Comparison of ENCODE assay signal across 16 cellular contexts in genomic region chr7:133183042-133183441, GRCh38.
DNase-seq lines count a peak whose midpoint lies in the region; ATAC-seq, FAIRE-seq and TF ChIP-seq lines count a peak whose summit lies in the region.
"Had no signal": no experiment of that assay in that cellular context is flagged by ENCODE, and none has a peak within 500 bp of the region (broad histone marks: within the 10 kb centered on the region; RNA-seq: fewer than 3 reads in every experiment).

No MANE protein-coding gene starts in this region.

- TF ChIP-seq EP300 in HepG2 (IDR thresholded peaks at IDR 0.05; ENCODE audit: low read depth in 2 of 2, low read length in 2 of 2) (no peak), HepG2 (CRISPR knock-in tag; IDR thresholded peaks at IDR 0.05; ENCODE audit: borderline replicate concordance) (no peak)

- H3K9ac ChIP-seq in HepG2 (ENCODE audit: insufficient read depth, low read depth, low read length) (no peak overlapping the region), neuronal stem cell (ENCODE audit: low read depth, low read length, poor library complexity) (peak overlapping the region; percentile 7), kidney (ENCODE audit: low read length in 2 of 2) (no peak overlapping the region)

- intact Hi-C loops in HepG2 (cut with micrococcal nuclease; ENCODE audit: unreplicated experiment) (no loop called here), right lobe of liver (cut with DNase I) (no loop called here), kidney (cut with DNase I) (no loop called here)

- H3K9me3 ChIP-seq in HepG2 (ENCODE audit: low read length), result no peaks in the 10 kb centered on the region
- no peaks in the 10 kb centered on the region for H3K9me3 ChIP-seq in right lobe of liver
- H3K9me3 ChIP-seq in neuronal stem cell (replicated peaks in 1 of 2; ENCODE audit: control insufficient read depth in 2 of 2, insufficient read depth in 1 of 2, low read depth in 1 of 2, low read length in 2 of 2), result no peaks in the 10 kb centered on the region
- H3K9me3 ChIP-seq in kidney (ENCODE audit: control insufficient read depth in 1 of 2, low read length in 2 of 2), result no peaks in the 10 kb centered on the region
- H3K9me3 ChIP-seq: A549 had no signal

- H3K27ac ChIP-seq in HepG2 (ENCODE audit: extremely low read length, insufficient read depth, low read length) (no peak overlapping the region), right lobe of liver (no peak overlapping the region), VCaP (peak overlapping the region; percentile 53), neuronal stem cell (replicated peaks; ENCODE audit: low read length) (no peak overlapping the region), kidney (ENCODE audit: low read depth in 2 of 2, low read length in 2 of 2) (no peak overlapping the region)
- H3K27ac ChIP-seq: A549, HL-60 had no signal

- no peak overlapping the region for H4K8ac ChIP-seq in neuronal stem cell (ENCODE audit: low read depth, low read length)

- DNase-seq in HepG2 (ENCODE audit: low spot score) (no peak), right lobe of liver (no peak), neuronal stem cell (ENCODE audit: low spot score) (no peak), SW 1271 (lab: John Stamatoyannopoulos, UW) (no peak), kidney (no peak)
- DNase-seq: CD8-positive, alpha-beta T cell; GF-D8; HCEC 1CT; HFFc6; IMR-90 had no signal

- H2BK15ac ChIP-seq in neuronal stem cell (ENCODE audit: low read length), result no peak overlapping the region

- CTCF ChIA-PET in HepG2 (lab: Yijun Ruan, JAX; ENCODE audit: low intra/inter-chr PET ratio, low total read pairs), result no interaction called here

- H2BK120ac ChIP-seq in neuronal stem cell (ENCODE audit: low read depth, low read length), result no peak overlapping the region

- peak overlapping the region; percentile 40 for H3K18ac ChIP-seq in neuronal stem cell (ENCODE audit: low read length)

- H3K36me3 ChIP-seq in HepG2 (replicated peaks in 1 of 2; ENCODE audit: control insufficient read depth in 1 of 2, insufficient read depth in 2 of 2, low read length in 2 of 2) (no peaks in the 10 kb centered on the region), right lobe of liver (no peaks in the 10 kb centered on the region), neuronal stem cell (replicated peaks in 1 of 2; ENCODE audit: control insufficient read depth in 2 of 2, insufficient read depth in 2 of 2, low read length in 2 of 2) (no peaks in the 10 kb centered on the region), kidney (ENCODE audit: control insufficient read depth in 1 of 2, insufficient read depth in 2 of 2, low read length in 2 of 2) (no peaks in the 10 kb centered on the region)

- H3K79me1 ChIP-seq in neuronal stem cell (ENCODE audit: low read depth, low read length), result no peaks in the 10 kb centered on the region

- no peak overlapping the region for H4K91ac ChIP-seq in neuronal stem cell (ENCODE audit: low read depth, low read length, poor library complexity)

- H3K4me2 ChIP-seq in HepG2 (ENCODE audit: low read depth, low read length) (0 out of 2 replicates have a peak overlapping the region, but pooled peaks have one; percentile 1), neuronal stem cell (ENCODE audit: insufficient read depth, low read length, poor library complexity, severe bottlenecking) (no peak overlapping the region)
- H3K4me2 ChIP-seq: A549 had no signal

- H3K79me2 ChIP-seq in HepG2 (ENCODE audit: insufficient read depth, low read length), result no peaks in the 10 kb centered on the region

- H2AFZ ChIP-seq in HepG2 (ENCODE audit: low read length) (no peak overlapping the region), neuronal stem cell (ENCODE audit: low read length) (no peak overlapping the region)

- WGBS in HepG2 (ENCODE audit: low lambda C conversion rate), result 24% methylated on average over 6 of the region's 9 CpGs
- 69% methylated on average over 5 of the region's 9 CpGs for WGBS in right lobe of liver (ENCODE audit: insufficient coverage, low coverage, low lambda C conversion rate, missing lambda C conversion rate)
- no CpG with 5 or more reads among the region's 9 CpGs for WGBS in neuronal stem cell (ENCODE audit: extremely low coverage in 2 of 2, insufficient read length in 2 of 2, insufficient replicate concordance in 1 of 2), 2 donors

- H3K4me1 ChIP-seq in HepG2 (ENCODE audit: insufficient read depth, low read length) (no peaks in the 10 kb centered on the region), right lobe of liver (no peaks in the 10 kb centered on the region), neuronal stem cell (ENCODE audit: control insufficient read depth in 2 of 2, insufficient read depth in 1 of 2, low read depth in 1 of 2, low read length in 2 of 2) (no peaks in the 10 kb centered on the region), kidney (ENCODE audit: control insufficient read depth in 1 of 2, insufficient read depth in 1 of 2, low read depth in 1 of 2, low read length in 2 of 2) (no peaks in the 10 kb centered on the region)
- H3K4me1 ChIP-seq: A549 had no signal

- no peaks in the 10 kb centered on the region for H4K20me1 ChIP-seq in HepG2 (ENCODE audit: insufficient read depth, low read length)

- H3K27me3 ChIP-seq in HepG2 (ENCODE audit: control insufficient read depth in 1 of 2, insufficient read depth in 2 of 2, low read length in 2 of 2) (peaks cover 0 to 10% of the 10 kb centered on the region in 2 experiments; a peak in 2 of 5 replicates), right lobe of liver (no peaks in the 10 kb centered on the region), neuronal stem cell (ENCODE audit: control insufficient read depth in 3 of 3, insufficient read depth in 3 of 3, low read depth in 1 of 3, low read length in 3 of 3) (no peaks in the 10 kb centered on the region)

- H2BK5ac ChIP-seq in neuronal stem cell (ENCODE audit: low read length), result no peak overlapping the region

- ATAC-seq in HepG2, result no peak; the same call in 2 of the 3 replicates
- ATAC-seq in right lobe of liver, result no peak
- no peak for ATAC-seq in HG03135 (IDR thresholded peaks at IDR 0.05; ENCODE audit: unreplicated experiment)
- ATAC-seq: A549; CD8-positive, alpha-beta T cell had no signal

- TF ChIP-seq CTCF in HepG2 (CRISPR knock-in tag; IDR thresholded peaks at IDR 0.05) (no peak), right lobe of liver (IDR thresholded peaks at IDR 0.05) (no peak), VCaP (conservative IDR thresholded peaks at IDR 0.05) (no peak), kidney (IDR thresholded peaks at IDR 0.05; ENCODE audit: borderline replicate concordance, extremely low read depth, insufficient read depth) (no peak)

- FAIRE-seq in HepG2 (lab: Jason Lieb, UNC) (no peak), kidney (lab: Jason Lieb, UNC) (no peak)
- FAIRE-seq: A549, GM19239, H1 had no signal

- no peak overlapping the region for H3K4ac ChIP-seq in neuronal stem cell (ENCODE audit: low read length)

- H3K14ac ChIP-seq in neuronal stem cell (ENCODE audit: low read length), result no peak overlapping the region

- in situ Hi-C loops in HepG2 (cut with HindIII; ENCODE audit: extremely low pct_ligation_motif_present, low pct_unique_long_range_greater_than_20kb), result no loop called here

- H3K23ac ChIP-seq in neuronal stem cell (ENCODE audit: low read depth, low read length, poor library complexity), result peak overlapping the region; percentile 35

- TF ChIP-seq POLR2A in HepG2 (IDR thresholded peaks at IDR 0.05; ENCODE audit: insufficient read depth in 1 of 2, low read depth in 2 of 2, low read length in 2 of 2), result no peak
- no peak for TF ChIP-seq POLR2A in right lobe of liver (IDR thresholded peaks at IDR 0.05)

- POLR2A ChIA-PET in HepG2 (lab: Yijun Ruan, JAX), result no interaction called here

- no peak overlapping the region for H2BK12ac ChIP-seq in neuronal stem cell (ENCODE audit: low read length)

- TF ChIP-seq RAD21 in HepG2 (CRISPR knock-in tag; IDR thresholded peaks at IDR 0.05), result no peak

- H2AK5ac ChIP-seq in neuronal stem cell (ENCODE audit: low read depth, low read length), result no peak overlapping the region

- BruUV-seq in HepG2 (replicated peaks; lab: Mats Ljungman, UMichigan), result no TSS peak

- H3K4me3 ChIP-seq in HepG2 (replicated peaks in 1 of 3; ENCODE audit: insufficient read depth in 1 of 3, low read depth in 2 of 3, low read length in 3 of 3) (no peak overlapping the region), right lobe of liver (no peak overlapping the region), neuronal stem cell (ENCODE audit: low read length in 2 of 2) (no peak overlapping the region), kidney (ENCODE audit: low read length in 2 of 2) (no peak overlapping the region)
- H3K4me3 ChIP-seq: A549 had no signal

TF ChIP-seq in HepG2, 621 proteins besides CTCF, POLR2A, EP300 and RAD21 (continues in another document):
- TF ChIP-seq, protein P1, sequence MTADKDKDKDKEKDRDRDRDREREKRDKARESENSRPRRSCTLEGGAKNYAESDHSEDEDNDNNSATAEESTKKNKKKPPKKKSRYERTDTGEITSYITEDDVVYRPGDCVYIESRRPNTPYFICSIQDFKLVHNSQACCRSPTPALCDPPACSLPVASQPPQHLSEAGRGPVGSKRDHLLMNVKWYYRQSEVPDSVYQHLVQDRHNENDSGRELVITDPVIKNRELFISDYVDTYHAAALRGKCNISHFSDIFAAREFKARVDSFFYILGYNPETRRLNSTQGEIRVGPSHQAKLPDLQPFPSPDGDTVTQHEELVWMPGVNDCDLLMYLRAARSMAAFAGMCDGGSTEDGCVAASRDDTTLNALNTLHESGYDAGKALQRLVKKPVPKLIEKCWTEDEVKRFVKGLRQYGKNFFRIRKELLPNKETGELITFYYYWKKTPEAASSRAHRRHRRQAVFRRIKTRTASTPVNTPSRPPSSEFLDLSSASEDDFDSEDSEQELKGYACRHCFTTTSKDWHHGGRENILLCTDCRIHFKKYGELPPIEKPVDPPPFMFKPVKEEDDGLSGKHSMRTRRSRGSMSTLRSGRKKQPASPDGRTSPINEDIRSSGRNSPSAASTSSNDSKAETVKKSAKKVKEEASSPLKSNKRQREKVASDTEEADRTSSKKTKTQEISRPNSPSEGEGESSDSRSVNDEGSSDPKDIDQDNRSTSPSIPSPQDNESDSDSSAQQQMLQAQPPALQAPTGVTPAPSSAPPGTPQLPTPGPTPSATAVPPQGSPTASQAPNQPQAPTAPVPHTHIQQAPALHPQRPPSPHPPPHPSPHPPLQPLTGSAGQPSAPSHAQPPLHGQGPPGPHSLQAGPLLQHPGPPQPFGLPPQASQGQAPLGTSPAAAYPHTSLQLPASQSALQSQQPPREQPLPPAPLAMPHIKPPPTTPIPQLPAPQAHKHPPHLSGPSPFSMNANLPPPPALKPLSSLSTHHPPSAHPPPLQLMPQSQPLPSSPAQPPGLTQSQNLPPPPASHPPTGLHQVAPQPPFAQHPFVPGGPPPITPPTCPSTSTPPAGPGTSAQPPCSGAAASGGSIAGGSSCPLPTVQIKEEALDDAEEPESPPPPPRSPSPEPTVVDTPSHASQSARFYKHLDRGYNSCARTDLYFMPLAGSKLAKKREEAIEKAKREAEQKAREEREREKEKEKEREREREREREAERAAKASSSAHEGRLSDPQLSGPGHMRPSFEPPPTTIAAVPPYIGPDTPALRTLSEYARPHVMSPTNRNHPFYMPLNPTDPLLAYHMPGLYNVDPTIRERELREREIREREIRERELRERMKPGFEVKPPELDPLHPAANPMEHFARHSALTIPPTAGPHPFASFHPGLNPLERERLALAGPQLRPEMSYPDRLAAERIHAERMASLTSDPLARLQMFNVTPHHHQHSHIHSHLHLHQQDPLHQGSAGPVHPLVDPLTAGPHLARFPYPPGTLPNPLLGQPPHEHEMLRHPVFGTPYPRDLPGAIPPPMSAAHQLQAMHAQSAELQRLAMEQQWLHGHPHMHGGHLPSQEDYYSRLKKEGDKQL (CRISPR knock-in tag; IDR thresholded peaks at IDR 0.05; ENCODE audit: low read depth), result no peak
